In the genomic region with DNA sequence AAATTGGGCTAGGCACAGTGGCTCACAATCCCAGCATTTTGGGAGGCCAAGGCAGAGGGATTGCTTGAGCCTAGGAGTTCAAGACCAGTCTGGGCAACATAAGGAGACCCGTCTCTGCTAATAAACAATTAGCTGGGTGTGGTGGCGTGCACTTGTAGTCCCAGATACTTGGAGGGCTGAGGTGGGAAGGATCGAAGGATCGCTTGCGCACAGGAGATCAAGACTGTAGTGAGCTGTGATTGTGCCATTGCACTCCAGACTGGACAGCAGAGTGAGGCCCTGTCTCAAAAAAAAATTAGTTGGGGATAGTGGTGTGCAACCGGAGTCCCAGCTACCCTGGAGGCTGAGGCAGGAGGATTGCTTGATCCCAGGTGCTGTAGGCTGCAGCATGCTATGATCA, we compare ENCODE assay signal across 13 cellular contexts. TPM values are rescaled to one million over a fixed set of nuclear protein-coding genes. Genes with fewer than 3 reads are reported as not detected.
DNase-seq lines count a peak whose midpoint lies in the region; ATAC-seq and TF ChIP-seq lines count a peak whose summit lies in the region.
"Had no signal": no experiment of that assay in that cellular context is flagged by ENCODE, and none has a peak within 500 bp of the region (broad histone marks: within the 10 kb centered on the region; RNA-seq: fewer than 3 reads in every experiment).

No MANE protein-coding gene starts in this region.

- H3K9me3 Mint-ChIP-seq in CD14-positive monocyte (no peaks in the 10 kb centered on the region), glutamatergic neuron (ENCODE audit: unreplicated experiment) (peaks cover 4% of the 10 kb centered on the region)
- peaks cover 0 to 1% of the 10 kb centered on the region in 2 donors for H3K9me3 Mint-ChIP-seq in stimulated activated naive B cell treated with anti-CD40 and anti-IgM and Interleukin-4, amounts not matched to agents 10 μg/mL and 1 μg/mL and 100 μg/mL, for 72 hours
- H3K9me3 Mint-ChIP-seq: CD4-positive, CD25-positive, alpha-beta regulatory T cell; H9; IgD-negative memory B cell had no signal

- no peak overlapping the region for H3K9ac ChIP-seq in OCI-LY3 (ENCODE audit: low read length)

- H3K9me3 ChIP-seq in OCI-LY3 (ENCODE audit: insufficient read depth, low read length) = no peaks in the 10 kb centered on the region
- H3K9me3 ChIP-seq: BE2C had no signal

- H3K36me3 ChIP-seq in OCI-LY3 (replicated peaks; ENCODE audit: low read depth, low read length) = no peaks in the 10 kb centered on the region
- H3K36me3 ChIP-seq: BE2C had no signal

- H3K79me2 ChIP-seq in OCI-LY3 (ENCODE audit: low read length) = no peaks in the 10 kb centered on the region

- H3K4me1 ChIP-seq in OCI-LY3 (ENCODE audit: low read length) = peaks cover 55% of the 10 kb centered on the region
- H3K4me1 ChIP-seq: BE2C had no signal

- H3K4me1 Mint-ChIP-seq in CD14-positive monocyte (peaks cover 38% of the 10 kb centered on the region), glutamatergic neuron (ENCODE audit: low read depth, unreplicated experiment) (peaks cover 19% of the 10 kb centered on the region)
- peaks cover 38 to 58% of the 10 kb centered on the region in 2 donors for H3K4me1 Mint-ChIP-seq in stimulated activated naive B cell treated with anti-CD40 and anti-IgM and Interleukin-4, amounts not matched to agents 10 μg/mL and 1 μg/mL and 100 μg/mL, for 72 hours

- 0 out of 2 replicates have a peak, but pooled peaks cover 3% of the 10 kb centered on the region for H3K27me3 ChIP-seq in OCI-LY3 (ENCODE audit: low read depth, low read length)
- H3K27me3 ChIP-seq: BE2C had no signal

- H3K27ac ChIP-seq in OCI-LY3 (ENCODE audit: low read length) = no peak overlapping the region

- ATAC-seq in stimulated activated naive B cell treated with anti-CD40 and anti-IgM and Interleukin-4, amounts not matched to agents 10 μg/mL and 1 μg/mL and 100 μg/mL, for 72 hours (replicated peaks) = no peak
- no peak for ATAC-seq in GM18502 (IDR thresholded peaks at IDR 0.05; ENCODE audit: poor library complexity, unreplicated experiment)

- 0 out of 2 replicates have a peak overlapping the region, but pooled peaks have one; percentile 9 for H3K4me3 ChIP-seq in OCI-LY3 (ENCODE audit: low read length)

- DNase-seq in CD14-positive monocyte (ENCODE audit: low spot score) (no peak), glutamatergic neuron (no peak), NCI-H2081 (lab: John Stamatoyannopoulos, UW) (no peak), SKM-1 treated with dmso at 0.1 percent for 144 hours (lab: John Stamatoyannopoulos, UW; ENCODE audit: unreplicated experiment) (no peak)
- no peak for DNase-seq in stimulated activated naive B cell treated with anti-CD40 and anti-IgM and Interleukin-4, amounts not matched to agents 10 μg/mL and 1 μg/mL and 100 μg/mL, for 72 hours
- DNase-seq: BE2C; CD4-positive, CD25-positive, alpha-beta regulatory T cell; DMS53; GOT3; H9 had no signal

- no peaks in the 10 kb centered on the region for H4K20me1 ChIP-seq in OCI-LY3 (ENCODE audit: insufficient read depth, low read length)

- peaks cover 0 to 5% (median 4%) of the 10 kb centered on the region in 3 donors for H3K27me3 Mint-ChIP-seq in CD14-positive monocyte (ENCODE audit: low read depth in 3 of 3)
- peaks cover 3% of the 10 kb centered on the region for H3K27me3 Mint-ChIP-seq in glutamatergic neuron (ENCODE audit: unreplicated experiment)
- no peaks in the 10 kb centered on the region for H3K27me3 Mint-ChIP-seq in stimulated activated naive B cell treated with anti-CD40 and anti-IgM and Interleukin-4, amounts not matched to agents 10 μg/mL and 1 μg/mL and 100 μg/mL, for 72 hours
- H3K27me3 Mint-ChIP-seq: IgD-negative memory B cell had no signal

- H3K4me2 ChIP-seq in OCI-LY3 (ENCODE audit: low read length) = peak overlapping the region; percentile 58

- H3K36me3 Mint-ChIP-seq in CD14-positive monocyte (no peaks in the 10 kb centered on the region), glutamatergic neuron (ENCODE audit: unreplicated experiment) (no peaks in the 10 kb centered on the region)
- no peaks in the 10 kb centered on the region for H3K36me3 Mint-ChIP-seq in stimulated activated naive B cell treated with anti-CD40 and anti-IgM and Interleukin-4, amounts not matched to agents 10 μg/mL and 1 μg/mL and 100 μg/mL, for 72 hours
- H3K36me3 Mint-ChIP-seq: CD4-positive, CD25-positive, alpha-beta regulatory T cell; IgD-negative memory B cell had no signal

- peak overlapping the region in 1 of 2 donors; percentile 51 for H3K4me3 Mint-ChIP-seq in CD14-positive monocyte
- H3K4me3 Mint-ChIP-seq in glutamatergic neuron (ENCODE audit: unreplicated experiment) = no peak overlapping the region
- peak overlapping the region; percentile 6 to 51 for H3K4me3 Mint-ChIP-seq in stimulated activated naive B cell treated with anti-CD40 and anti-IgM and Interleukin-4, amounts not matched to agents 10 μg/mL and 1 μg/mL and 100 μg/mL, for 72 hours
- H3K4me3 Mint-ChIP-seq: CD4-positive, CD25-positive, alpha-beta regulatory T cell; H9 had no signal

- TF ChIP-seq CTCF in CD14-positive monocyte (IDR thresholded peaks at IDR 0.05) (no peak), OCI-LY3 (IDR thresholded peaks at IDR 0.05; ENCODE audit: low read depth, low read length) (no peak), glutamatergic neuron (IDR thresholded peaks at IDR 0.05; ENCODE audit: partially characterized antibody, unreplicated experiment) (no peak)

- no peak overlapping the region for H2AFZ ChIP-seq in OCI-LY3 (ENCODE audit: low read depth, low read length)

- intact Hi-C loops in CD14-positive monocyte (cut with micrococcal nuclease) = no loop called here

- H3K27ac Mint-ChIP-seq in CD14-positive monocyte = peak overlapping the region in 5 of 7 donors; percentile 19 to 76 (median 73)
- H3K27ac Mint-ChIP-seq in glutamatergic neuron (ENCODE audit: unreplicated experiment) = peak overlapping the region; percentile 74
- H3K27ac Mint-ChIP-seq in stimulated activated naive B cell treated with anti-CD40 and anti-IgM and Interleukin-4, amounts not matched to agents 10 μg/mL and 1 μg/mL and 100 μg/mL, for 72 hours = peak overlapping the region; percentile 71
- H3K27ac Mint-ChIP-seq: CD4-positive, CD25-positive, alpha-beta regulatory T cell; H9; IgD-negative memory B cell had no signal

RNA-seq across cellular contexts. Expression of gene BCL7A, which starts 38.7 kb away (rescaled TPM):
- under 1 TPM; 0.34 to 0.79 TPM for polyA plus RNA-seq in CD14-positive monocyte
- total RNA-seq in glutamatergic neuron (ENCODE audit: unreplicated experiment) = 148 TPM
